Comparison of ENCODE assay signal across 11 cellular contexts in the genomic region with DNA sequence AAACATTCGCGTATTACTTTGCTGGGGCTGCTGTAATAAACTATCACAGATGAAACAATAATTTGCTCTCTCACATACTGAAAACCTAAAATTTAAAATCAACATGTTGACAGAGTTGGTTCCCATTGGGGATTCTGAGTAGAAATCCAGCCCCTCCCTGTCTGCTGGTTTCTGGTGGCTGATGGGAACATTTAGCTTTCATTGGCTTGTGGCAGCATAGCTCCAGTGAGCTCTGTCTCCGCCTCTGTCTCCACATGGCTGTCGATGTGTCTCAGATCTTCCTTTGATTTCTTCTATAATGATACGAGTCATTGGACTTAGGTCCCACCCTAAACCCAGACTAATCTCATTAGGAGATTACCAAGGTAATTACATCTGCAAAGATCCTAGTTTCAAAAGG. TPM values are rescaled to one million over a fixed set of nuclear protein-coding genes. Genes with fewer than 3 reads are reported as not detected.
"Had no signal": no experiment of that assay in that cellular context is flagged by ENCODE, and none has a peak within 500 bp of the region (broad histone marks: within the 10 kb centered on the region; RNA-seq: fewer than 3 reads in every experiment).

No MANE protein-coding gene starts in this region.

RNA-seq across cellular contexts. Expression of a gene that starts 30.9 kb away (rescaled TPM):
- total RNA-seq: activated B cell treated with CpG ODN at 0.5 μM for 24 hours; activated CD4-positive, alpha-beta memory T cell treated with anti-CD3 and anti-CD28 coated beads for 36 hours; activated CD4-positive, alpha-beta T cell treated with anti-CD3 and anti-CD28 coated beads for 36 hours; activated CD4-positive, alpha-beta T cell treated with anti-CD3 and anti-CD28 coated beads, Interleukin-2, amount 10 ng/mL, durations not matched to agents 24 days and 14 days; activated CD4-positive, alpha-beta T cell treated with anti-CD3 and anti-CD28 coated beads, Interleukin-2, amount 10 ng/mL, durations not matched to agents 7 days and 5 days; activated CD8-positive, alpha-beta memory T cell treated with anti-CD3 and anti-CD28 coated beads for 36 hours; activated CD8-positive, alpha-beta T cell treated with anti-CD3 and anti-CD28 coated beads for 36 hours; activated CD8-positive, alpha-beta T cell treated with anti-CD3 and anti-CD28 coated beads, Interleukin-2, amount 10 ng/mL, durations not matched to agents 7 days and 5 days; T-cell; T-helper 1 cell treated with Interleukin-12 subunit alpha and Interleukin-12 subunit beta and Interleukin-4 antibody, amounts not matched to agents 30 ng/mL and 1 ng/mL, for 36 hours; T-helper 17 cell had no signal
